9 cellular contexts compared by ENCODE assay signal in genomic region chr17:78416791-78417530, GRCh38. TPM values are rescaled to one million over a fixed set of nuclear protein-coding genes. Genes with fewer than 3 reads are reported as not detected.
DNase-seq lines count a peak whose midpoint lies in the region; ATAC-seq, FAIRE-seq and TF ChIP-seq lines count a peak whose summit lies in the region.
"Had no signal": no experiment of that assay in that cellular context is flagged by ENCODE, and none has a peak within 500 bp of the region (broad histone marks: within the 10 kb centered on the region; RNA-seq: fewer than 3 reads in every experiment).

No MANE protein-coding gene starts in this region.

- peaks cover 48% of the 10 kb centered on the region for H3K4me1 Mint-ChIP-seq in T-helper 2 cell treated with Interferon-gamma antibody and Interleukin-4, amounts not matched to agents 5 μg/mL and 100 μg/mL, for 36 hours (ENCODE audit: low read depth)
- peaks cover 50% of the 10 kb centered on the region for H3K4me1 Mint-ChIP-seq in chondrocyte (ENCODE audit: low read depth)

- in situ Hi-C loops in G401 (cut with HindIII; ENCODE audit: low sequenced_read_pairs) = no loop called here

- TF ChIP-seq CTCF in chondrocyte (IDR thresholded peaks at IDR 0.05) = no peak
- TF ChIP-seq CTCF in thoracic aorta (IDR thresholded peaks at IDR 0.05) = no peak

- H3K4me3 ChIP-seq in thoracic aorta = no peak overlapping the region

- H3K27me3 ChIP-seq in thoracic aorta (replicated peaks; ENCODE audit: insufficient read depth) = no peaks in the 10 kb centered on the region

- peaks cover 0 to 16% of the 10 kb centered on the region in 2 donors for H3K4me1 ChIP-seq in thoracic aorta (ENCODE audit: control insufficient read depth in 1 of 2, low read depth in 2 of 2)

- peak overlapping the region; percentile 47 to 56 for H3K27ac ChIP-seq in thoracic aorta

- no peaks in the 10 kb centered on the region for H3K9me3 Mint-ChIP-seq in T-helper 2 cell treated with Interferon-gamma antibody and Interleukin-4, amounts not matched to agents 5 μg/mL and 100 μg/mL, for 36 hours
- H3K9me3 Mint-ChIP-seq in chondrocyte (ENCODE audit: low read depth) = no peaks in the 10 kb centered on the region

- H3K27me3 Mint-ChIP-seq in T-helper 2 cell treated with Interferon-gamma antibody and Interleukin-4, amounts not matched to agents 5 μg/mL and 100 μg/mL, for 36 hours (ENCODE audit: low read depth) = no peaks in the 10 kb centered on the region
- H3K27me3 Mint-ChIP-seq in chondrocyte (ENCODE audit: low read depth) = no peaks in the 10 kb centered on the region

- H3K4me3 Mint-ChIP-seq in T-helper 2 cell treated with Interferon-gamma antibody and Interleukin-4, amounts not matched to agents 5 μg/mL and 100 μg/mL, for 36 hours = peak overlapping the region; percentile 34
- H3K4me3 Mint-ChIP-seq in chondrocyte (ENCODE audit: unreplicated experiment) = no peak overlapping the region

- no peak for ATAC-seq in thoracic aorta (ENCODE audit: insufficient number of reproducible peaks, low FRiP score, low read depth)

- no peak for DNase-seq in T-helper 2 cell treated with Interferon-gamma antibody and Interleukin-4, amounts not matched to agents 5 μg/mL and 100 μg/mL, for 36 hours (ENCODE audit: low spot score)
- no peak for DNase-seq in T-helper 2 cell
- no peak for DNase-seq in chondrocyte (ENCODE audit: low spot score)
- DNase-seq in medulla oblongata (ENCODE audit: extremely low spot score) = peak; percentile 88
- no peak for DNase-seq in thoracic aorta (ENCODE audit: low spot score)
- DNase-seq in G401 (ENCODE audit: low spot score) = no peak
- no peak for DNase-seq in RCC 7860 (ENCODE audit: low spot score)
- no peak for DNase-seq in glomerular visceral epithelial cell (ENCODE audit: extremely low spot score)

- H3K9me3 ChIP-seq in thoracic aorta = no peaks in the 10 kb centered on the region

- H3K36me3 Mint-ChIP-seq in T-helper 2 cell treated with Interferon-gamma antibody and Interleukin-4, amounts not matched to agents 5 μg/mL and 100 μg/mL, for 36 hours (ENCODE audit: low read depth) = peaks cover 45% of the 10 kb centered on the region
- peaks cover 12% of the 10 kb centered on the region for H3K36me3 Mint-ChIP-seq in chondrocyte (ENCODE audit: low read depth)

- no peak for FAIRE-seq in RCC 7860 (lab: Jason Lieb, UNC)
- FAIRE-seq: colon had no signal

- peak overlapping the region; percentile 75 for H3K27ac Mint-ChIP-seq in T-helper 2 cell treated with Interferon-gamma antibody and Interleukin-4, amounts not matched to agents 5 μg/mL and 100 μg/mL, for 36 hours
- peak overlapping the region; percentile 95 for H3K27ac Mint-ChIP-seq in chondrocyte (ENCODE audit: unreplicated experiment)

- peaks cover 14% of the 10 kb centered on the region for H3K36me3 ChIP-seq in thoracic aorta

RNA-seq across cellular contexts. Expression of gene PGS1, which starts 38.5 kb away (rescaled TPM):
- total RNA-seq in chondrocyte (22.1 to 30.4 TPM (median 22.7 TPM) in 3 replicates), thoracic aorta (10 to 100 TPM; 52.0 to 98.4 TPM)
- total RNA-seq in G401 (2014; rRNA removed; shearing (Covaris generic)) = 16.3 and 43.0 TPM in 2 replicates

RNA-seq across cellular contexts. Expression of gene SOCS3, which starts 57.1 kb away (rescaled TPM):
- 13.6 to 26.2 TPM (median 14.4 TPM) in 3 replicates for total RNA-seq in chondrocyte
- 100 to 1,000 TPM; 313 to 361 TPM for total RNA-seq in thoracic aorta
- 72.7 and 90.1 TPM in 2 replicates for total RNA-seq in G401 (2014; rRNA removed; shearing (Covaris generic))
